8 cellular contexts compared by ENCODE assay signal in the genomic region with DNA sequence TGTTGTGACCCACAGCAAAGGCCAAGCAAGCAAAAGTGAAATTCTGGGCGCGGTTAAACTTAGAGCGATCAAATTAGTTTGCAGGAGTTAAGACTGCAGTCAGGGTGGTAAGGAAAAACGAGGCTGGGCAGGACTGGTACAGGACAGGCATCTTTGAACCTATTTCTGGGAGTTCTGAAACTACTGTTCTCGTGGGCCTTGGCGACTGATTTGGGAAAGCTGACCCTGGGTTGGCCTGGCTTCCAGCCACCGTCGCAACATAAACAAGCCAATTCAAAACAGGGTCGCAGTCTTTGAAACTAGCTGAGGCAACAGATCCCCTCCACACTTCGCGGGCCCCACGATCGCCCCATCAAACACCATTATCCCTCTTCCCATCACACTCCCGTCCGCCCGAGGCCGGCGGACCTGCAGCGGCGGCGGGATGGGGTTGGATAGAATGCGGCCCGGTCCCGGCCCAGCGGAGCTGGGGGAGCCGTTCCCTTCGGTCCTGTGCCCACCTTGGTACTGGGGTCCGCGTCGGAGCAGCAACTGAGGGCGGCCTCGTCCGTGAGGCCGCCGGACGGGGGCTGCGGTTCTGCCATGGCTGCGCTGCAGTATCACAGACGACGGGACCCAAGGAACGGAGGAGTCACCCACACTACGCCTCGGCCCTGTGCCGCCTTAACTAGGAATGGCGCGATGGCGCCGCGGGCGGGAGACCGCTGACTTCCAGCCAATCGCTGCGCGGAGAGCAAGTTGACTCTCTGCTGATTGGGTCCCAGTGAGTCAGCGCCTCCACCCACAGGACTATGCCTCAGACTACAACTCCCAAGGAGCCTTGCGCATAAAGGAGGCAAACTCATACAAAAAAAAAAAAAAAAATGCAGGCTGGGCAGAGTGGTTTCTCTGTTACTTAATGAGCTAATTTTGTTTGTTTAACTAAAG. TPM values are rescaled to one million over a fixed set of nuclear protein-coding genes. Genes with fewer than 3 reads are reported as not detected.
DNase-seq lines count a peak whose midpoint lies in the region; ATAC-seq and TF ChIP-seq lines count a peak whose summit lies in the region.

TSS of gene GLO1 (minus strand) at position 675 of the 927 bp plus-strand sequence. CDS start at position 584, 91 bp downstream.

- H3K9me3 ChIP-seq in CD8-positive, alpha-beta memory T cell (ENCODE audit: low read length) = peaks cover 5% of the 10 kb centered on the region
- peaks cover 3% of the 10 kb centered on the region for H3K9me3 ChIP-seq in lower lobe of right lung

- peaks cover 6 to 19% (median 10%) of the 10 kb centered on the region in 5 donors for H3K9me3 Mint-ChIP-seq in CD8-positive, alpha-beta memory T cell

- H3K4me1 Mint-ChIP-seq in CD8-positive, alpha-beta memory T cell = peaks cover 36 to 47% (median 40%) of the 10 kb centered on the region in 3 donors

- ATAC-seq in GM19468 (IDR thresholded peaks at IDR 0.05; ENCODE audit: extremely low read depth, unreplicated experiment) (peak; percentile 99), lower lobe of right lung (peak; percentile 100)

- peaks cover 15 to 16% of the 10 kb centered on the region in 2 donors for H3K27me3 Mint-ChIP-seq in CD8-positive, alpha-beta memory T cell

- intact Hi-C loops in lower lobe of right lung (cut with DNase I) = no loop called here

- H3K4me3 Mint-ChIP-seq in CD8-positive, alpha-beta memory T cell = peak within 1 kb of the TSS; percentile 85 to 96 (median 92)

- H3K36me3 Mint-ChIP-seq in CD8-positive, alpha-beta memory T cell = peaks cover 11 to 16% (median 13%) of the 10 kb centered on the region in 3 donors

- peaks cover 6% of the 10 kb centered on the region for H3K27me3 ChIP-seq in CD8-positive, alpha-beta memory T cell (ENCODE audit: insufficient read depth, low read length, poor library complexity, severe bottlenecking)
- H3K27me3 ChIP-seq in lower lobe of right lung (ENCODE audit: low read depth) = no peaks in the 10 kb centered on the region

- peak; percentile 92 to 97 (median 95) for DNase-seq in CD8-positive, alpha-beta memory T cell
- DNase-seq in HS-5 (ENCODE audit: low read depth) (peak; percentile 92), lower lobe of right lung (peak; percentile 98)
- DNase-seq in NK-92 treated with Interleukin-12 subunit alpha and Interleukin-12 subunit beta, amount 100 ng/mL, for 24 hours (lab: John Stamatoyannopoulos, UW) = peak; percentile 96
- peak; percentile 96 for DNase-seq in activated CD8-positive, alpha-beta memory T cell treated with anti-CD3 and anti-CD28 coated beads for 24 hours
- DNase-seq in effector CD4-positive, alpha-beta T cell = peak; percentile 95
- DNase-seq in stimulated activated CD4-positive, alpha-beta T cell treated with anti-CD3 and anti-CD28 coated beads, TNF-alpha, amount 100 ng/mL, for 24 hours (ENCODE audit: low read depth in 3 of 3) = peak; percentile 92 to 96 (median 95)

- POLR2A ChIA-PET in CD8-positive, alpha-beta memory T cell (lab: Charles Lee) = interaction anchor here (0.6 to 1.9 kb wide), 11 partner anchors 9 to 1445 kb away, joined by 3 to 41 read pairs (median 3); partner anchors contain the start of genes BTBD9, DNAH8, TBC1D22B and TMEM217

- H3K27ac ChIP-seq in CD8-positive, alpha-beta memory T cell (ENCODE audit: low read depth, low read length) = peak within 1 kb of the TSS; percentile 81
- H3K27ac ChIP-seq in lower lobe of right lung = peak within 1 kb of the TSS; percentile 85

- no peak for TF ChIP-seq CTCF in lower lobe of right lung (IDR thresholded peaks at IDR 0.05)

- CTCF ChIA-PET in CD8-positive, alpha-beta memory T cell (lab: Charles Lee) = interaction anchor here (0.7 to 2.5 kb wide), 3 partner anchors 8 to 68 kb away, joined by 3 to 14 read pairs (median 3); partner anchors contain the start of gene DNAH8

- peak within 1 kb of the TSS; percentile 68 for H3K4me3 ChIP-seq in CD8-positive, alpha-beta memory T cell (ENCODE audit: low read length)
- peak within 1 kb of the TSS; percentile 64 for H3K4me3 ChIP-seq in lower lobe of right lung

- H3K27ac Mint-ChIP-seq in CD8-positive, alpha-beta memory T cell = peak within 1 kb of the TSS; percentile 86 to 97 (median 93)

- no peaks in the 10 kb centered on the region for H3K36me3 ChIP-seq in CD8-positive, alpha-beta memory T cell (ENCODE audit: insufficient read depth, low read length)
- peaks cover 6% of the 10 kb centered on the region for H3K36me3 ChIP-seq in lower lobe of right lung

- H3K4me1 ChIP-seq in CD8-positive, alpha-beta memory T cell (ENCODE audit: insufficient read depth, low read length) = no peaks in the 10 kb centered on the region
- H3K4me1 ChIP-seq in lower lobe of right lung = peaks cover 13% of the 10 kb centered on the region

RNA-seq across cellular contexts. Expression of gene GLO1, which starts in this region (rescaled TPM):
- 100 to 1,000 TPM; 153 to 157 TPM for total RNA-seq in CD8-positive, alpha-beta memory T cell
- polyA plus RNA-seq in CD8-positive, alpha-beta memory T cell = 98.9 TPM
- total RNA-seq in lower lobe of right lung = 83.9 TPM

Comparison
In these comparisons a context has a peak if more than half of its experiments do, and no peak if none do; other contexts are left out.
1. Peak in every context shown above with its lines: DNase-seq, ATAC-seq, H3K4me3 ChIP-seq and H3K27ac ChIP-seq.